1 cellular context compared by ENCODE assay signal in the genomic region with DNA sequence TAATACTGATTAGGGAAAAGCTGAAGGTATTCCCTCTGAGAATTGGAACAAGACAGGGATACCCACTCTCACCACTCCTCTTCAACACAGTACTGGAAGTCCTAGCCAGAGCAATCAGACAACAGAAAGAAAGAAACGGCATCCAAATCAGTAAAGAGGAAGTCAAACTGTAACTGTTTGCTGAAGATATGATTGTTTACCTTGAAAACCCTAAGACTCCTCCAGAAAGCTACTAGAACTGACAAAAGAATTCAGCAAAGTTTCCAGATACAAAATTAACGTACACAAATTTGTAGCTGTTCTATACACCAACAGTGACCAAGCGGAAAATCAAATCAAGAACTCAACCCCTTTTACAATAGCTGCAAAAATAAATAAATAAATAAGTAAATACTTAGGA.
TF ChIP-seq lines count a peak whose summit lies in the region.

No MANE protein-coding gene starts in this region.

TF ChIP-seq in K562, 482 proteins besides CTCF, POLR2A, EP300 and RAD21 (continued from another document and continues in another):
- TF ChIP-seq ZNF696 (CRISPR knock-in tag; conservative IDR thresholded peaks at IDR 0.05) (no peak), POLR2AphosphoS5 (IDR thresholded peaks at IDR 0.05; ENCODE audit: control insufficient read depth, insufficient read depth, low read depth, low read length) (no peak), BRCA1 (IDR thresholded peaks at IDR 0.05) (no peak), BRCA1 (CRISPR knock-in tag; IDR thresholded peaks at IDR 0.05) (no peak), PHF8 (IDR thresholded peaks at IDR 0.05; ENCODE audit: borderline replicate concordance, low read length) (no peak), HIVEP1 (CRISPR knock-in tag; IDR thresholded peaks at IDR 0.05) (no peak), NR2C1 (IDR thresholded peaks at IDR 0.05) (no peak), NR2C1 (tag; IDR thresholded peaks at IDR 0.05) (no peak), ZNF274 (IDR thresholded peaks at IDR 0.05; ENCODE audit: borderline replicate concordance, low read depth, low read length) (no peak), MECOM (CRISPR knock-in tag; IDR thresholded peaks at IDR 0.05) (no peak), PHB (CRISPR knock-in tag; IDR thresholded peaks at IDR 0.05) (no peak), GTF2A2 (tag; IDR thresholded peaks at IDR 0.05) (no peak), PPARD (CRISPR knock-in tag; IDR thresholded peaks at IDR 0.05) (no peak), ESRRA (IDR thresholded peaks at IDR 0.05; ENCODE audit: borderline replicate concordance, low read depth) (no peak), POU5F1 (IDR thresholded peaks at IDR 0.05; ENCODE audit: borderline replicate concordance, low read depth, low read length, partially characterized antibody) (no peak), NFYB (IDR thresholded peaks at IDR 0.05; ENCODE audit: extremely low read depth, insufficient read length) (no peak), ATF7 (IDR thresholded peaks at IDR 0.05) (no peak), SMARCB1 (IDR thresholded peaks at IDR 0.05; ENCODE audit: insufficient read length, low read depth) (no peak), WHSC1 (IDR thresholded peaks at IDR 0.05; ENCODE audit: low read length) (no peak), TAL1 (IDR thresholded peaks at IDR 0.05) (peak; percentile 63), MTF1 (CRISPR knock-in tag; IDR thresholded peaks at IDR 0.05; ENCODE audit: borderline replicate concordance) (no peak), ZNF584 (CRISPR knock-in tag; IDR thresholded peaks at IDR 0.05; ENCODE audit: low read depth) (no peak), SNRNP70 (optimal IDR thresholded peaks at IDR 0.05; ENCODE audit: low read depth, low read length) (no peak), ZNF134 (CRISPR knock-in tag; conservative IDR thresholded peaks at IDR 0.05) (no peak), SAP30 (IDR thresholded peaks at IDR 0.05; ENCODE audit: borderline replicate concordance, insufficient read depth, low read depth, low read length, poor library complexity, severe bottlenecking) (no peak), SIX5 (IDR thresholded peaks at IDR 0.05; ENCODE audit: borderline replicate concordance in 1 of 2, insufficient read depth in 1 of 2, low read depth in 1 of 2, low read length in 2 of 2) (no peak), EP400 (IDR thresholded peaks at IDR 0.05) (no peak), LEF1 (IDR thresholded peaks at IDR 0.05) (peak; percentile 59; the same call in 1 of the 2 replicates), ZNF561 (CRISPR knock-in tag; conservative IDR thresholded peaks at IDR 0.05) (no peak), NELFE (IDR thresholded peaks at IDR 0.05; ENCODE audit: insufficient read depth, insufficient read length) (no peak), TAF7 (tag; IDR thresholded peaks at IDR 0.05) (no peak), HDGF (IDR thresholded peaks at IDR 0.05) (no peak)
- TF ChIP-seq, protein P1, sequence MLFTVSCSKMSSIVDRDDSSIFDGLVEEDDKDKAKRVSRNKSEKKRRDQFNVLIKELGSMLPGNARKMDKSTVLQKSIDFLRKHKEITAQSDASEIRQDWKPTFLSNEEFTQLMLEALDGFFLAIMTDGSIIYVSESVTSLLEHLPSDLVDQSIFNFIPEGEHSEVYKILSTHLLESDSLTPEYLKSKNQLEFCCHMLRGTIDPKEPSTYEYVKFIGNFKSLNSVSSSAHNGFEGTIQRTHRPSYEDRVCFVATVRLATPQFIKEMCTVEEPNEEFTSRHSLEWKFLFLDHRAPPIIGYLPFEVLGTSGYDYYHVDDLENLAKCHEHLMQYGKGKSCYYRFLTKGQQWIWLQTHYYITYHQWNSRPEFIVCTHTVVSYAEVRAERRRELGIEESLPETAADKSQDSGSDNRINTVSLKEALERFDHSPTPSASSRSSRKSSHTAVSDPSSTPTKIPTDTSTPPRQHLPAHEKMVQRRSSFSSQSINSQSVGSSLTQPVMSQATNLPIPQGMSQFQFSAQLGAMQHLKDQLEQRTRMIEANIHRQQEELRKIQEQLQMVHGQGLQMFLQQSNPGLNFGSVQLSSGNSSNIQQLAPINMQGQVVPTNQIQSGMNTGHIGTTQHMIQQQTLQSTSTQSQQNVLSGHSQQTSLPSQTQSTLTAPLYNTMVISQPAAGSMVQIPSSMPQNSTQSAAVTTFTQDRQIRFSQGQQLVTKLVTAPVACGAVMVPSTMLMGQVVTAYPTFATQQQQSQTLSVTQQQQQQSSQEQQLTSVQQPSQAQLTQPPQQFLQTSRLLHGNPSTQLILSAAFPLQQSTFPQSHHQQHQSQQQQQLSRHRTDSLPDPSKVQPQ (CRISPR knock-in tag; IDR thresholded peaks at IDR 0.05; ENCODE audit: borderline replicate concordance), result no peak
- TF ChIP-seq, protein P2, sequence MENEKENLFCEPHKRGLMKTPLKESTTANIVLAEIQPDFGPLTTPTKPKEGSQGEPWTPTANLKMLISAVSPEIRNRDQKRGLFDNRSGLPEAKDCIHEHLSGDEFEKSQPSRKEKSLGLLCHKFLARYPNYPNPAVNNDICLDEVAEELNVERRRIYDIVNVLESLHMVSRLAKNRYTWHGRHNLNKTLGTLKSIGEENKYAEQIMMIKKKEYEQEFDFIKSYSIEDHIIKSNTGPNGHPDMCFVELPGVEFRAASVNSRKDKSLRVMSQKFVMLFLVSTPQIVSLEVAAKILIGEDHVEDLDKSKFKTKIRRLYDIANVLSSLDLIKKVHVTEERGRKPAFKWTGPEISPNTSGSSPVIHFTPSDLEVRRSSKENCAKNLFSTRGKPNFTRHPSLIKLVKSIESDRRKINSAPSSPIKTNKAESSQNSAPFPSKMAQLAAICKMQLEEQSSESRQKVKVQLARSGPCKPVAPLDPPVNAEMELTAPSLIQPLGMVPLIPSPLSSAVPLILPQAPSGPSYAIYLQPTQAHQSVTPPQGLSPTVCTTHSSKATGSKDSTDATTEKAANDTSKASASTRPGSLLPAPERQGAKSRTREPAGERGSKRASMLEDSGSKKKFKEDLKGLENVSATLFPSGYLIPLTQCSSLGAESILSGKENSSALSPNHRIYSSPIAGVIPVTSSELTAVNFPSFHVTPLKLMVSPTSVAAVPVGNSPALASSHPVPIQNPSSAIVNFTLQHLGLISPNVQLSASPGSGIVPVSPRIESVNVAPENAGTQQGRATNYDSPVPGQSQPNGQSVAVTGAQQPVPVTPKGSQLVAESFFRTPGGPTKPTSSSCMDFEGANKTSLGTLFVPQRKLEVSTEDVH (IDR thresholded peaks at IDR 0.05; ENCODE audit: low read depth, partially characterized antibody), result no peak
- TF ChIP-seq, protein P3, sequence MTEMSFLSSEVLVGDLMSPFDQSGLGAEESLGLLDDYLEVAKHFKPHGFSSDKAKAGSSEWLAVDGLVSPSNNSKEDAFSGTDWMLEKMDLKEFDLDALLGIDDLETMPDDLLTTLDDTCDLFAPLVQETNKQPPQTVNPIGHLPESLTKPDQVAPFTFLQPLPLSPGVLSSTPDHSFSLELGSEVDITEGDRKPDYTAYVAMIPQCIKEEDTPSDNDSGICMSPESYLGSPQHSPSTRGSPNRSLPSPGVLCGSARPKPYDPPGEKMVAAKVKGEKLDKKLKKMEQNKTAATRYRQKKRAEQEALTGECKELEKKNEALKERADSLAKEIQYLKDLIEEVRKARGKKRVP (CRISPR knock-in tag; IDR thresholded peaks at IDR 0.05), result no peak
- TF ChIP-seq, protein P4, sequence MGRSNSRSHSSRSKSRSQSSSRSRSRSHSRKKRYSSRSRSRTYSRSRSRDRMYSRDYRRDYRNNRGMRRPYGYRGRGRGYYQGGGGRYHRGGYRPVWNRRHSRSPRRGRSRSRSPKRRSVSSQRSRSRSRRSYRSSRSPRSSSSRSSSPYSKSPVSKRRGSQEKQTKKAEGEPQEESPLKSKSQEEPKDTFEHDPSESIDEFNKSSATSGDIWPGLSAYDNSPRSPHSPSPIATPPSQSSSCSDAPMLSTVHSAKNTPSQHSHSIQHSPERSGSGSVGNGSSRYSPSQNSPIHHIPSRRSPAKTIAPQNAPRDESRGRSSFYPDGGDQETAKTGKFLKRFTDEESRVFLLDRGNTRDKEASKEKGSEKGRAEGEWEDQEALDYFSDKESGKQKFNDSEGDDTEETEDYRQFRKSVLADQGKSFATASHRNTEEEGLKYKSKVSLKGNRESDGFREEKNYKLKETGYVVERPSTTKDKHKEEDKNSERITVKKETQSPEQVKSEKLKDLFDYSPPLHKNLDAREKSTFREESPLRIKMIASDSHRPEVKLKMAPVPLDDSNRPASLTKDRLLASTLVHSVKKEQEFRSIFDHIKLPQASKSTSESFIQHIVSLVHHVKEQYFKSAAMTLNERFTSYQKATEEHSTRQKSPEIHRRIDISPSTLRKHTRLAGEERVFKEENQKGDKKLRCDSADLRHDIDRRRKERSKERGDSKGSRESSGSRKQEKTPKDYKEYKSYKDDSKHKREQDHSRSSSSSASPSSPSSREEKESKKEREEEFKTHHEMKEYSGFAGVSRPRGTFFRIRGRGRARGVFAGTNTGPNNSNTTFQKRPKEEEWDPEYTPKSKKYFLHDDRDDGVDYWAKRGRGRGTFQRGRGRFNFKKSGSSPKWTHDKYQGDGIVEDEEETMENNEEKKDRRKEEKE (IDR thresholded peaks at IDR 0.05; ENCODE audit: borderline replicate concordance in 1 of 2, control insufficient read depth in 1 of 2, low read depth in 2 of 2, low read length in 1 of 2), result no peak
- TF ChIP-seq, protein P5, sequence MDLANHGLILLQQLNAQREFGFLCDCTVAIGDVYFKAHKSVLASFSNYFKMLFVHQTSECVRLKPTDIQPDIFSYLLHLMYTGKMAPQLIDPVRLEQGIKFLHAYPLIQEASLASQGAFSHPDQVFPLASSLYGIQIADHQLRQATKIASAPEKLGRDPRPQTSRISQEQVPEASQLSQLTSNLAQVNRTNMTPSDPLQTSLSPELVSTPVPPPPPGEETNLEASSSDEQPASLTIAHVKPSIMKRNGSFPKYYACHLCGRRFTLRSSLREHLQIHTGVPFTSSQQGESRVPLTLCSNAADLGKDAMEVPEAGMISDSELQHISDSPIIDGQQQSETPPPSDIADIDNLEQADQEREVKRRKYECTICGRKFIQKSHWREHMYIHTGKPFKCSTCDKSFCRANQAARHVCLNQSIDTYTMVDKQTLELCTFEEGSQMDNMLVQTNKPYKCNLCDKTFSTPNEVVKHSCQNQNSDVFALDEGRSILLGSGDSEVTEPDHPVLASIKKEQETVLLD (IDR thresholded peaks at IDR 0.05), result no peak
- TF ChIP-seq, protein P6, sequence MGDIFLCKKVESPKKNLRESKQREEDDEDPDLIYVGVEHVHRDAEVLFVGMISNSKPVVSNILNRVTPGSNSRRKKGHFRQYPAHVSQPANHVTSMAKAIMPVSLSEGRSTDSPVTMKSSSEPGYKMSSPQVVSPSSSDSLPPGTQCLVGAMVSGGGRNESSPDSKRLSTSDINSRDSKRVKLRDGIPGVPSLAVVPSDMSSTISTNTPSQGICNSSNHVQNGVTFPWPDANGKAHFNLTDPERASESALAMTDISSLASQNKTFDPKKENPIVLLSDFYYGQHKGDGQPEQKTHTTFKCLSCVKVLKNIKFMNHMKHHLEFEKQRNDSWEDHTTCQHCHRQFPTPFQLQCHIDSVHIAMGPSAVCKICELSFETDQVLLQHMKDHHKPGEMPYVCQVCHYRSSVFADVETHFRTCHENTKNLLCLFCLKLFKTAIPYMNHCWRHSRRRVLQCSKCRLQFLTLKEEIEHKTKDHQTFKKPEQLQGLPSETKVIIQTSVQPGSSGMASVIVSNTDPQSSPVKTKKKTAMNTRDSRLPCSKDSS (IDR thresholded peaks at IDR 0.05; ENCODE audit: low read depth, partially characterized antibody), result no peak
- TF ChIP-seq, protein P7, sequence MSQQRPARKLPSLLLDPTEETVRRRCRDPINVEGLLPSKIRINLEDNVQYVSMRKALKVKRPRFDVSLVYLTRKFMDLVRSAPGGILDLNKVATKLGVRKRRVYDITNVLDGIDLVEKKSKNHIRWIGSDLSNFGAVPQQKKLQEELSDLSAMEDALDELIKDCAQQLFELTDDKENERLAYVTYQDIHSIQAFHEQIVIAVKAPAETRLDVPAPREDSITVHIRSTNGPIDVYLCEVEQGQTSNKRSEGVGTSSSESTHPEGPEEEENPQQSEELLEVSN (IDR thresholded peaks at IDR 0.05; ENCODE audit: borderline replicate concordance in 1 of 2, extremely low read depth in 1 of 2, insufficient read depth in 1 of 2, insufficient read length in 1 of 2, low read depth in 1 of 2, low read length in 1 of 2, poor library complexity in 1 of 2, severe bottlenecking in 1 of 2), result no peak
- TF ChIP-seq, protein P8, sequence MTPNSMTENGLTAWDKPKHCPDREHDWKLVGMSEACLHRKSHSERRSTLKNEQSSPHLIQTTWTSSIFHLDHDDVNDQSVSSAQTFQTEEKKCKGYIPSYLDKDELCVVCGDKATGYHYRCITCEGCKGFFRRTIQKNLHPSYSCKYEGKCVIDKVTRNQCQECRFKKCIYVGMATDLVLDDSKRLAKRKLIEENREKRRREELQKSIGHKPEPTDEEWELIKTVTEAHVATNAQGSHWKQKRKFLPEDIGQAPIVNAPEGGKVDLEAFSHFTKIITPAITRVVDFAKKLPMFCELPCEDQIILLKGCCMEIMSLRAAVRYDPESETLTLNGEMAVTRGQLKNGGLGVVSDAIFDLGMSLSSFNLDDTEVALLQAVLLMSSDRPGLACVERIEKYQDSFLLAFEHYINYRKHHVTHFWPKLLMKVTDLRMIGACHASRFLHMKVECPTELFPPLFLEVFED (CRISPR knock-in tag; conservative IDR thresholded peaks at IDR 0.05), result no peak
- TF ChIP-seq, protein P9, sequence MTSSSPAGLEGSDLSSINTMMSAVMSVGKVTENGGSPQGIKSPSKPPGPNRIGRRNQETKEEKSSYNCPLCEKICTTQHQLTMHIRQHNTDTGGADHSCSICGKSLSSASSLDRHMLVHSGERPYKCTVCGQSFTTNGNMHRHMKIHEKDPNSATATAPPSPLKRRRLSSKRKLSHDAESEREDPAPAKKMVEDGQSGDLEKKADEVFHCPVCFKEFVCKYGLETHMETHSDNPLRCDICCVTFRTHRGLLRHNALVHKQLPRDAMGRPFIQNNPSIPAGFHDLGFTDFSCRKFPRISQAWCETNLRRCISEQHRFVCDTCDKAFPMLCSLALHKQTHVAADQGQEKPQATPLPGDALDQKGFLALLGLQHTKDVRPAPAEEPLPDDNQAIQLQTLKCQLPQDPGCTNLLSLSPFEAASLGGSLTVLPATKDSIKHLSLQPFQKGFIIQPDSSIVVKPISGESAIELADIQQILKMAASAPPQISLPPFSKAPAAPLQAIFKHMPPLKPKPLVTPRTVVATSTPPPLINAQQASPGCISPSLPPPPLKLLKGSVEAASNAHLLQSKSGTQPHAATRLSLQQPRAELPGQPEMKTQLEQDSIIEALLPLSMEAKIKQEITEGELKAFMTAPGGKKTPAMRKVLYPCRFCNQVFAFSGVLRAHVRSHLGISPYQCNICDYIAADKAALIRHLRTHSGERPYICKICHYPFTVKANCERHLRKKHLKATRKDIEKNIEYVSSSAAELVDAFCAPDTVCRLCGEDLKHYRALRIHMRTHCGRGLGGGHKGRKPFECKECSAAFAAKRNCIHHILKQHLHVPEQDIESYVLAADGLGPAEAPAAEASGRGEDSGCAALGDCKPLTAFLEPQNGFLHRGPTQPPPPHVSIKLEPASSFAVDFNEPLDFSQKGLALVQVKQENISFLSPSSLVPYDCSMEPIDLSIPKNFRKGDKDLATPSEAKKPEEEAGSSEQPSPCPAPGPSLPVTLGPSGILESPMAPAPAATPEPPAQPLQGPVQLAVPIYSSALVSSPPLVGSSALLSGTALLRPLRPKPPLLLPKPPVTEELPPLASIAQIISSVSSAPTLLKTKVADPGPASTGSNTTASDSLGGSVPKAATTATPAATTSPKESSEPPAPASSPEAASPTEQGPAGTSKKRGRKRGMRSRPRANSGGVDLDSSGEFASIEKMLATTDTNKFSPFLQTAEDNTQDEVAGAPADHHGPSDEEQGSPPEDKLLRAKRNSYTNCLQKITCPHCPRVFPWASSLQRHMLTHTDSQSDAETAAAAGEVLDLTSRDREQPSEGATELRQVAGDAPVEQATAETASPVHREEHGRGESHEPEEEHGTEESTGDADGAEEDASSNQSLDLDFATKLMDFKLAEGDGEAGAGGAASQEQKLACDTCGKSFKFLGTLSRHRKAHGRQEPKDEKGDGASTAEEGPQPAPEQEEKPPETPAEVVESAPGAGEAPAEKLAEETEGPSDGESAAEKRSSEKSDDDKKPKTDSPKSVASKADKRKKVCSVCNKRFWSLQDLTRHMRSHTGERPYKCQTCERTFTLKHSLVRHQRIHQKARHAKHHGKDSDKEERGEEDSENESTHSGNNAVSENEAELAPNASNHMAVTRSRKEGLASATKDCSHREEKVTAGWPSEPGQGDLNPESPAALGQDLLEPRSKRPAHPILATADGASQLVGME (CRISPR knock-in tag; IDR thresholded peaks at IDR 0.05), result no peak
